In genomic region chr9:84862786-84863185, GRCh38 we compare ENCODE assay signal across 1 cellular context.
TF ChIP-seq lines count a peak whose summit lies in the region.

No MANE protein-coding gene starts in this region.

TF ChIP-seq in H1, 55 proteins besides CTCF, POLR2A, EP300 and RAD21 (continued from another document):
- TF ChIP-seq SP4 (IDR thresholded peaks at IDR 0.05; ENCODE audit: low read length) (no peak), SIRT6 (IDR thresholded peaks at IDR 0.05; ENCODE audit: low read length) (no peak), NRF1 (IDR thresholded peaks at IDR 0.05; ENCODE audit: low read depth, low read length) (no peak), TCF12 (IDR thresholded peaks at IDR 0.05; ENCODE audit: low read depth, low read length) (peak; percentile 95), POU5F1 (IDR thresholded peaks at IDR 0.05; ENCODE audit: low read depth, low read length) (no peak), SAP30 (IDR thresholded peaks at IDR 0.05; ENCODE audit: insufficient read depth, insufficient replicate concordance, low read length) (no peak), E2F6 (IDR thresholded peaks at IDR 0.05) (peak; percentile 86), SIN3A (conservative IDR thresholded peaks at IDR 0.05 in 1 of 2, IDR thresholded peaks at IDR 0.05 in 1 of 2; ENCODE audit: low read depth in 1 of 2, low read length in 2 of 2) (peak in 1 of 2 experiments; percentile 70; a peak in 1 of 4 replicates), CEBPB (IDR thresholded peaks at IDR 0.05; ENCODE audit: low read depth, low read length) (no peak), TBP (IDR thresholded peaks at IDR 0.05; ENCODE audit: low read depth, low read length) (no peak), CHD2 (IDR thresholded peaks at IDR 0.05; ENCODE audit: low read length) (no peak), MAX (IDR thresholded peaks at IDR 0.05) (peak; percentile 91), TEAD4 (IDR thresholded peaks at IDR 0.05; ENCODE audit: low read depth, low read length) (peak; percentile 41; the same call in 1 of the 2 replicates), JUN (IDR thresholded peaks at IDR 0.05; ENCODE audit: low read depth, low read length) (peak; percentile 79), TAF7 (optimal IDR thresholded peaks at IDR 0.05; ENCODE audit: borderline replicate concordance, low read depth, low read length) (no peak), CTBP2 (IDR thresholded peaks at IDR 0.05; ENCODE audit: borderline replicate concordance, insufficient read depth, insufficient read length, low read length) (peak; percentile 34), KDM1A (IDR thresholded peaks at IDR 0.05; ENCODE audit: borderline replicate concordance, low read length) (peak; percentile 30; the same call in 1 of the 2 replicates)
